Comparison of ENCODE assay signal across 1 cellular context in genomic region chr2:179057737-179058136, GRCh38.
TF ChIP-seq lines count a peak whose summit lies in the region.

No MANE protein-coding gene starts in this region.

TF ChIP-seq in GM23338, 12 proteins besides CTCF, POLR2A, EP300 and RAD21 (continued from another document):
- TF ChIP-seq ZNF462 (CRISPR knock-in tag; IDR thresholded peaks at IDR 0.05) (no peak), NANOG (IDR thresholded peaks at IDR 0.05; ENCODE audit: borderline replicate concordance) (no peak), CREB1 (CRISPR knock-in tag; IDR thresholded peaks at IDR 0.05; ENCODE audit: low read depth) (no peak), STAT1 (IDR thresholded peaks at IDR 0.05; ENCODE audit: unreplicated experiment) (no peak), EZH2phosphoT487 (IDR thresholded peaks at IDR 0.05; ENCODE audit: unreplicated experiment) (no peak), ZNF331 (CRISPR knock-in tag; IDR thresholded peaks at IDR 0.05; ENCODE audit: low read depth) (no peak)
